31 cellular contexts compared by ENCODE assay signal in the genomic region with DNA sequence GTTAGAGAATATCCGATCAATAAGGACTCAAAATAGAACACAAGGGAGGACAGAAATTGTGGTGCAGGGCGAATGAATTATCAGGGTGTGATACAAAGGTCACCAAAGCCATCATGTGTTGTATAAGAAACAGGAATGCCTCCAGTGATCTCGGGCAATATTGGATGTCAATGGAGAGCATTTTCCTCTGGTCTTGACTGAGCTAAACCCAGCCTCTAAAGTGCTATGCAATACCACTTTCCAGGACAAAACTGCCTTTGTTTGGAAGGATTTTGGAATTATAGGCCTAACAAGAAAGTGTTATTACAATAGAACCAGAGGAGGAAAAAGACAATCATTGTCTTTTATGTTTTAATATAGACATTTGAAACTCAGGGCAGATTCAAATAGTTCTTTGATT.
DNase-seq lines count a peak whose midpoint lies in the region; ATAC-seq and TF ChIP-seq lines count a peak whose summit lies in the region.
"Had no signal": no experiment of that assay in that cellular context is flagged by ENCODE, and none has a peak within 500 bp of the region (broad histone marks: within the 10 kb centered on the region; RNA-seq: fewer than 3 reads in every experiment).

No MANE protein-coding gene starts in this region.

- H3K9me3 Mint-ChIP-seq in chondrocyte (ENCODE audit: low read depth) = peaks cover 14% of the 10 kb centered on the region
- H3K9me3 Mint-ChIP-seq: CD4-positive, alpha-beta T cell; CD8-positive, alpha-beta T cell had no signal

- intact Hi-C loops in cardiac septum (cut with DNase I) = no loop called here

- H3K4me3 Mint-ChIP-seq in chondrocyte (ENCODE audit: unreplicated experiment) = no peak overlapping the region
- H3K4me3 Mint-ChIP-seq: B cell; CD14-positive monocyte; CD4-positive, alpha-beta memory T cell; CD4-positive, alpha-beta T cell; CD4-positive, CD25-positive, alpha-beta regulatory T cell; CD8-positive, alpha-beta memory T cell; CD8-positive, alpha-beta T cell had no signal

- in situ Hi-C loops in SK-MEL-5 (cut with HindIII; ENCODE audit: low pct_unique_long_range_greater_than_20kb, low sequenced_read_pairs) = no loop called here

- no peaks in the 10 kb centered on the region for H3K36me3 Mint-ChIP-seq in chondrocyte (ENCODE audit: low read depth)
- H3K36me3 Mint-ChIP-seq: CD14-positive monocyte; CD4-positive, alpha-beta memory T cell; CD4-positive, CD25-positive, alpha-beta regulatory T cell; CD8-positive, alpha-beta memory T cell; CD8-positive, alpha-beta T cell had no signal

- no peaks in the 10 kb centered on the region for H3K4me1 Mint-ChIP-seq in chondrocyte (ENCODE audit: low read depth)
- H3K4me1 Mint-ChIP-seq: B cell; CD14-positive monocyte; CD4-positive, alpha-beta memory T cell; CD4-positive, CD25-positive, alpha-beta regulatory T cell; CD8-positive, alpha-beta memory T cell had no signal

- DNase-seq in COLO829 (ENCODE audit: low spot score) = peak; percentile 7
- DNase-seq in SK-MEL-5 (ENCODE audit: low read depth, low spot score) = peak; percentile 85
- peak; percentile 77 for DNase-seq in foreskin melanocyte
- peak; percentile 0 for DNase-seq in pons (ENCODE audit: low spot score)
- no peak for DNase-seq in cardiac septum (ENCODE audit: low spot score)
- DNase-seq in chondrocyte (ENCODE audit: low spot score) = no peak
- no peak for DNase-seq in OCI-M2 (lab: John Stamatoyannopoulos, UW; ENCODE audit: unreplicated experiment)
- DNase-seq: 8988T; ACHN; AML-193; BE2C; C1 segment of cervical spinal cord; Caco-2; Calu3; CD4-positive, alpha-beta memory T cell; CD4-positive, alpha-beta T cell; CD4-positive, CD25-positive, alpha-beta regulatory T cell; CD8-positive, alpha-beta memory T cell; CD8-positive, alpha-beta T cell; COR-L47; DMS 273 treated with DMSO at 0.1 percent for 48 hours; DMS153; DMS53; DMS79; DMS79 treated with DMSO at 0.1 percent for 48 hours; DND-41; EL had no signal

- no peak overlapping the region for H3K27ac Mint-ChIP-seq in chondrocyte (ENCODE audit: unreplicated experiment)
- H3K27ac Mint-ChIP-seq: B cell; CD14-positive monocyte; CD4-positive, alpha-beta memory T cell; CD4-positive, alpha-beta T cell; CD4-positive, CD25-positive, alpha-beta regulatory T cell; CD8-positive, alpha-beta memory T cell; CD8-positive, alpha-beta T cell had no signal

- no peak for ATAC-seq in GM21390 (IDR thresholded peaks at IDR 0.05; ENCODE audit: unreplicated experiment)
- ATAC-seq: A549; CD8-positive, alpha-beta T cell had no signal

- no peaks in the 10 kb centered on the region for H3K27me3 Mint-ChIP-seq in chondrocyte (ENCODE audit: low read depth)
- H3K27me3 Mint-ChIP-seq: B cell; CD4-positive, alpha-beta memory T cell; CD4-positive, alpha-beta T cell; CD4-positive, CD25-positive, alpha-beta regulatory T cell; CD8-positive, alpha-beta memory T cell had no signal

- TF ChIP-seq CTCF in chondrocyte (IDR thresholded peaks at IDR 0.05) = no peak

Comparison
In these comparisons a context has a peak if more than half of its experiments do, and no peak if none do; other contexts are left out.
1. DNase-seq: peak in COLO829 (single experiment), SK-MEL-5 (single experiment), foreskin melanocyte (single experiment) and pons (single experiment); none in cardiac septum (single experiment), chondrocyte (single experiment) and OCI-M2 (single experiment).